1 cellular context compared by ENCODE assay signal in the genomic region with DNA sequence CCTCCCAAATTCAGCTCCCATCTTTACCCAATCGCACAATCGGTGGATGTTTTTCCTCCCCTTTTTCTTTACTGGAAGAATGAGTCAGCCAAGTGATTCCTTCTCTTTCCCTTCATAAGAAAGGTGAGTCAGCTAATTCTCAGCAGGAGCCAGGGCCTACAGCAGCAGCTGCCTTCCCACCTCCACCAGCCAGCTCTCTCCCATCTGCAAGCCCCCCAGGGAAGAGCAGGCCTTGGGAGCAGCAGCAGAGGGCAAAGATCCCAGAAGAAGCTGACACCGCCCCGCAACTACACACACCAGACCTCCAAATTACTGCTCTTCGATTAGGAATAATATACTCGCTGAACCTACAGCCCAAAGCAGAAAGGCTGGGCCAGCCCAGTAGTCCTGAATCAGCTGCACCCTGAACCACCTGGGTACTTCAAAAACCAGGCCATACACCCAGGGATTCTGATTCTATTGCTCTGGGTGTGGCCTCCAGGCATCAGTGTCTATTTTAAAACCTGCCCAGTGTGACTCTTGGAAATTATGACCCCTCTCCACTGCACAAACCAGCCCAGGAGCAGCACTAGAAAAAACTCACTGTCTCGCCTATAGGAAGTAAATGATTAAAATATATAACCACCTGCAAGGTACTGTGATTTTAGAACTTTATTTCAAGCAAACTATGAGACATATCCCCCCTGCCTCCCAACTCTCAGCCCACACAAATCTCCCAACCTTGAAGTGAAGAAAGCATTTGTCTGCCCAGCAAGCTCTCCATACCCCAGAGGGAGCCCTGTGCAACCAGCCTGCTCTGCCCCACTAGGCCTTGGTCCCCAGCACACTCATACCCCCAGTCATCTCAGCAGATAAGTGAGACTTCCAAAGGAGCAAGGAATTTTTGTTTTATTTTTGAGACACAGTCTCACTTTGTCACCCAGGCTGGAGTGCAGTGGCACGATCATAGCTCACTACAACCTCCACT.
TF ChIP-seq lines count a peak whose summit lies in the region.

No MANE protein-coding gene starts in this region.

TF ChIP-seq in WTC11, 78 proteins besides CTCF, POLR2A, EP300 and RAD21 (continued from another document):
- TF ChIP-seq, protein P1, sequence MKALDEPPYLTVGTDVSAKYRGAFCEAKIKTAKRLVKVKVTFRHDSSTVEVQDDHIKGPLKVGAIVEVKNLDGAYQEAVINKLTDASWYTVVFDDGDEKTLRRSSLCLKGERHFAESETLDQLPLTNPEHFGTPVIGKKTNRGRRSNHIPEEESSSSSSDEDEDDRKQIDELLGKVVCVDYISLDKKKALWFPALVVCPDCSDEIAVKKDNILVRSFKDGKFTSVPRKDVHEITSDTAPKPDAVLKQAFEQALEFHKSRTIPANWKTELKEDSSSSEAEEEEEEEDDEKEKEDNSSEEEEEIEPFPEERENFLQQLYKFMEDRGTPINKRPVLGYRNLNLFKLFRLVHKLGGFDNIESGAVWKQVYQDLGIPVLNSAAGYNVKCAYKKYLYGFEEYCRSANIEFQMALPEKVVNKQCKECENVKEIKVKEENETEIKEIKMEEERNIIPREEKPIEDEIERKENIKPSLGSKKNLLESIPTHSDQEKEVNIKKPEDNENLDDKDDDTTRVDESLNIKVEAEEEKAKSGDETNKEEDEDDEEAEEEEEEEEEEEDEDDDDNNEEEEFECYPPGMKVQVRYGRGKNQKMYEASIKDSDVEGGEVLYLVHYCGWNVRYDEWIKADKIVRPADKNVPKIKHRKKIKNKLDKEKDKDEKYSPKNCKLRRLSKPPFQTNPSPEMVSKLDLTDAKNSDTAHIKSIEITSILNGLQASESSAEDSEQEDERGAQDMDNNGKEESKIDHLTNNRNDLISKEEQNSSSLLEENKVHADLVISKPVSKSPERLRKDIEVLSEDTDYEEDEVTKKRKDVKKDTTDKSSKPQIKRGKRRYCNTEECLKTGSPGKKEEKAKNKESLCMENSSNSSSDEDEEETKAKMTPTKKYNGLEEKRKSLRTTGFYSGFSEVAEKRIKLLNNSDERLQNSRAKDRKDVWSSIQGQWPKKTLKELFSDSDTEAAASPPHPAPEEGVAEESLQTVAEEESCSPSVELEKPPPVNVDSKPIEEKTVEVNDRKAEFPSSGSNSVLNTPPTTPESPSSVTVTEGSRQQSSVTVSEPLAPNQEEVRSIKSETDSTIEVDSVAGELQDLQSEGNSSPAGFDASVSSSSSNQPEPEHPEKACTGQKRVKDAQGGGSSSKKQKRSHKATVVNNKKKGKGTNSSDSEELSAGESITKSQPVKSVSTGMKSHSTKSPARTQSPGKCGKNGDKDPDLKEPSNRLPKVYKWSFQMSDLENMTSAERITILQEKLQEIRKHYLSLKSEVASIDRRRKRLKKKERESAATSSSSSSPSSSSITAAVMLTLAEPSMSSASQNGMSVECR (CRISPR knock-in tag; IDR thresholded peaks at IDR 0.05; ENCODE audit: borderline replicate concordance): no peak
- TF ChIP-seq EMX1 (CRISPR knock-in tag; IDR thresholded peaks at IDR 0.05) (no peak), CREB1 (CRISPR knock-in tag; IDR thresholded peaks at IDR 0.05) (no peak)
TF ChIP-seq in WTC11: peak in this region for 0.
